2 cellular contexts compared by ENCODE assay signal in genomic region chr5:17312358-17312757, GRCh38.
TF ChIP-seq lines count a peak whose summit lies in the region.

No MANE protein-coding gene starts in this region.

TF ChIP-seq in A549, 52 proteins besides CTCF, POLR2A, EP300 and RAD21 (continued from another document):
- TF ChIP-seq ATOH8 (CRISPR knock-in tag; IDR thresholded peaks at IDR 0.05; ENCODE audit: low read depth): no peak
- no peak for TF ChIP-seq TFCP2L1 (CRISPR knock-in tag; IDR thresholded peaks at IDR 0.05)
- TF ChIP-seq SMC3 (IDR thresholded peaks at IDR 0.05): 0 out of 3 replicates have a peak, but pooled peaks have one; percentile 38
- peak; percentile 63 for TF ChIP-seq MAX (IDR thresholded peaks at IDR 0.05)
- 0 out of 2 replicates have a peak, but pooled peaks have one; percentile 31 for TF ChIP-seq JUNB (IDR thresholded peaks at IDR 0.05)
- no peak for TF ChIP-seq ZFP36 (IDR thresholded peaks at IDR 0.05; ENCODE audit: borderline replicate concordance, partially characterized antibody)
- no peak for TF ChIP-seq FOSL2 (IDR thresholded peaks at IDR 0.05)
- TF ChIP-seq FOSL2 (CRISPR knock-in tag; IDR thresholded peaks at IDR 0.05): peak; percentile 21; the same call in 1 of the 2 replicates
- TF ChIP-seq SREBF2 (IDR thresholded peaks at IDR 0.05): no peak
- TF ChIP-seq EHF (CRISPR knock-in tag; IDR thresholded peaks at IDR 0.05): no peak
- TF ChIP-seq CHD4 (IDR thresholded peaks at IDR 0.05; ENCODE audit: borderline replicate concordance): no peak
- TF ChIP-seq E2F6 (IDR thresholded peaks at IDR 0.05; ENCODE audit: borderline replicate concordance, low read depth): no peak
- no peak for TF ChIP-seq BCL3 (IDR thresholded peaks at IDR 0.05)
- 0 out of 2 replicates have a peak, but pooled peaks have one; percentile 45 for TF ChIP-seq PBX3 (IDR thresholded peaks at IDR 0.05)
- TF ChIP-seq FOXS1 (CRISPR knock-in tag; IDR thresholded peaks at IDR 0.05): 0 out of 2 replicates have a peak, but pooled peaks have one; percentile 17
- TF ChIP-seq CEBPB (IDR thresholded peaks at IDR 0.05): peak in 1 of 2 experiments; percentile 77; a peak in 2 of 4 replicates
- no peak for TF ChIP-seq HOXB5 (CRISPR knock-in tag; IDR thresholded peaks at IDR 0.05)
- peak; percentile 96 for TF ChIP-seq GATA3 (IDR thresholded peaks at IDR 0.05; ENCODE audit: borderline replicate concordance)
- TF ChIP-seq RARB (CRISPR knock-in tag; IDR thresholded peaks at IDR 0.05): no peak
- TF ChIP-seq ZC3H11A (IDR thresholded peaks at IDR 0.05): no peak
- TF ChIP-seq EHMT2 (IDR thresholded peaks at IDR 0.05; ENCODE audit: low read depth): no peak

TF ChIP-seq in GM23338, 12 proteins besides CTCF, POLR2A, EP300 and RAD21 (continued from another document):
- TF ChIP-seq ZNF462 (CRISPR knock-in tag; IDR thresholded peaks at IDR 0.05) (no peak), POLR2AphosphoS5 (IDR thresholded peaks at IDR 0.05; ENCODE audit: low read depth) (no peak), STAT1 (IDR thresholded peaks at IDR 0.05; ENCODE audit: unreplicated experiment) (no peak), ZNF331 (CRISPR knock-in tag; IDR thresholded peaks at IDR 0.05; ENCODE audit: low read depth) (no peak), NANOG (IDR thresholded peaks at IDR 0.05; ENCODE audit: borderline replicate concordance) (no peak), EZH2 (IDR thresholded peaks at IDR 0.05; ENCODE audit: low read depth, unreplicated experiment) (no peak)
